In the genomic region with DNA sequence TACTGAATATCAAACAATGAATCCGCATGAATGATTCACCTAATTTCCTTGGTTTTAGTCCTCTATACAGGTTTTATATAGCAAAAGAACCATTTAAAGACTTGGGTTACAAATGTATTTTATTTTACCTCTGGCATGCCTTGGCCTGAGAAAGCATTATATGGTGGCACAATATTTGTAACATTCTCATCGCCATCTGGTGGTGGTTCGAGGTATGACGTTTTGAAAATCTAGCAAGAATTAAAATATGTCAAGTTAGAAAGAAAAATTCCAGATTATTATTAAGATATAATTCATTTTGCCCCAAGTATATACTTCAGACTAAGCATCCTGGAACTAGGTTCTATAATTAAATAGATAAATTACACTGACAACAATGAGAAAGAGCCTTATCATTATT, we compare ENCODE assay signal across 8 cellular contexts.
DNase-seq lines count a peak whose midpoint lies in the region; ATAC-seq, FAIRE-seq and TF ChIP-seq lines count a peak whose summit lies in the region.
"Not testable (repeated sequence)": the region's sequence is repeated elsewhere in the genome, so short reads cannot be mapped to it uniquely, and the experiment has no call there.

No MANE protein-coding gene starts in this region.

- not testable (repeated sequence) for BruUV-seq in Caco-2 (replicated peaks; lab: Mats Ljungman, UMichigan)

- CTCF ChIA-PET in Caco-2 (lab: Charles Lee), result not testable (repeated sequence)

- H3K27ac Mint-ChIP-seq in Caco-2 (ENCODE audit: unreplicated experiment); osteocyte (ENCODE audit: unreplicated experiment): not testable (repeated sequence)

- not testable (repeated sequence) for H3K4me1 ChIP-seq in Caco-2, heart right ventricle, tibial artery

- 1 to 2% methylated on average over 4 of the region's 4 CpGs for WGBS in heart right ventricle, 2 donors

- not testable (repeated sequence) for H3K27me3 Mint-ChIP-seq in Caco-2 (ENCODE audit: insufficient read depth, unreplicated experiment); osteocyte (ENCODE audit: unreplicated experiment)

- not testable (repeated sequence) for H3K27ac ChIP-seq in heart right ventricle, tibial artery

- H3K36me3 ChIP-seq in Caco-2 (ENCODE audit: control insufficient read depth, insufficient read depth, low read length); bronchial epithelial cell (ENCODE audit: control insufficient read depth, insufficient read depth, low read length); heart right ventricle; tibial artery: not testable (repeated sequence)

- peak in 1 of 2 experiments; percentile 50 for DNase-seq in Caco-2
- DNase-seq in HT-29 (ENCODE audit: low spot score), result peak; percentile 5
- peak; percentile 2 for DNase-seq in RPMI8226
- DNase-seq in activated CD8-positive, alpha-beta memory T cell treated with anti-CD3 and anti-CD28 coated beads, Interleukin-2, amount 50 U/mL, for 48 hours, result peak; percentile 57
- DNase-seq in bronchial epithelial cell (ENCODE audit: low read depth), result peak; percentile 17
- DNase-seq in heart right ventricle, result peak in 1 of 2 donors; percentile 8
- not testable (repeated sequence) for DNase-seq in osteocyte (ENCODE audit: extremely low spot score, unreplicated experiment)
- peak in 1 of 2 donors; percentile 26 for DNase-seq in tibial artery

- intact Hi-C loops in Caco-2 (cut with micrococcal nuclease; ENCODE audit: unreplicated experiment); heart right ventricle (cut with DNase I); tibial artery (cut with DNase I; ENCODE audit: low total_unique reads): not testable (repeated sequence)

- H3K9me3 ChIP-seq in Caco-2, heart right ventricle, tibial artery: not testable (repeated sequence)

- H3K4me1 Mint-ChIP-seq in Caco-2 (ENCODE audit: low read depth, unreplicated experiment); osteocyte (ENCODE audit: unreplicated experiment): not testable (repeated sequence)

- H3K27me3 ChIP-seq in Caco-2 (replicated peaks; ENCODE audit: control insufficient read depth, insufficient read depth, low read length); bronchial epithelial cell (ENCODE audit: control insufficient read depth, insufficient read depth, low read length); tibial artery: not testable (repeated sequence)
- peaks cover 0 to 15% (median 0%) of the 10 kb centered on the region in 7 donors for H3K27me3 ChIP-seq in heart right ventricle

- POLR2A ChIA-PET in Caco-2 (lab: Charles Lee), result not testable (repeated sequence)

- not testable (repeated sequence) for ATAC-seq in heart right ventricle

- H3K4me3 Mint-ChIP-seq in Caco-2 (ENCODE audit: unreplicated experiment); osteocyte (ENCODE audit: unreplicated experiment): not testable (repeated sequence)

- TF ChIP-seq CTCF in Caco-2 (IDR thresholded peaks at IDR 0.05; ENCODE audit: insufficient read depth in 1 of 2, low read depth in 1 of 2, low read length in 1 of 2, severe bottlenecking in 1 of 2, unreplicated experiment in 1 of 2), result peak; percentile 36 to 73
- peak; percentile 23 for TF ChIP-seq CTCF in bronchial epithelial cell (IDR thresholded peaks at IDR 0.05; ENCODE audit: insufficient read depth, low read length, severe bottlenecking)
- peak; percentile 31 to 66 (median 53) for TF ChIP-seq CTCF in heart right ventricle (IDR thresholded peaks at IDR 0.05)
- peak; percentile 51 for TF ChIP-seq CTCF in osteocyte (IDR thresholded peaks at IDR 0.05)
- peak; percentile 40 to 53 for TF ChIP-seq CTCF in tibial artery (IDR thresholded peaks at IDR 0.05)

- H3K36me3 Mint-ChIP-seq in Caco-2 (ENCODE audit: insufficient read depth, unreplicated experiment); osteocyte (ENCODE audit: unreplicated experiment): not testable (repeated sequence)

- H3K9me3 Mint-ChIP-seq in Caco-2 (ENCODE audit: unreplicated experiment) (peaks cover 30% of the 10 kb centered on the region), osteocyte (ENCODE audit: unreplicated experiment) (peaks cover 27% of the 10 kb centered on the region)

- not testable (repeated sequence) for H3K4me3 ChIP-seq in Caco-2 (ENCODE audit: low read depth, low read length); bronchial epithelial cell (ENCODE audit: low read depth, low read length); heart right ventricle; tibial artery

- FAIRE-seq in bronchial epithelial cell (lab: Jason Lieb, UNC), result not testable (repeated sequence)
